In the genomic region with DNA sequence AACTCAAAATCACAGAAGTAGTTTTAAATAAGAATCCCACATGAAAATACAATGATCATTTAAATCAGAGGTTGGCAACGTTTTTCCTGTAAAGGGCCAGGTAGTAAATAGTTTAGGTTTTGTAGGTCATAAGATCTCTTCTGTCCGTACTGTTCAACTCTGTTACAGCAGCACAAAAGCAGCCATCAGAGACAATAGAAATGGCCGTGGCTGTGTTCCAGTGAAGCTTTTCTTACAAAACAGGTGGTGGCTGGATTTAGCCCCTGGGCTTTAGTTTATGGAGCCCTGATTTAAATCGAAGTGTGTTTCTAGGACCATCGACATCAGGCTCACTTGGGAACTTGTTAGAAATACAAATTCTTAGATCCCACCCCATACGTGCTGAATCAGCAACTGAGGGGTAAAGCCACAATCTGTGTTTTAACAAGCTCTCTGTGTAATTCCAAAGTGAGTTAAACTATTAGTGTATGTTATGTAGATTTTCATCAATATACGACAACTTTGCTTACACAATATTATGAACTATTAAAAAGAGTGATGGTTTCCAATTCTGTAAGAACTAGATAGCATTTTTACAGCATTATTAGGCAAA, we compare ENCODE assay signal across 1 cellular context.
TF ChIP-seq lines count a peak whose summit lies in the region.

No MANE protein-coding gene starts in this region.

TF ChIP-seq in HepG2, 621 proteins besides CTCF, POLR2A, EP300 and RAD21 (continued from another document):
- TF ChIP-seq, protein P1, sequence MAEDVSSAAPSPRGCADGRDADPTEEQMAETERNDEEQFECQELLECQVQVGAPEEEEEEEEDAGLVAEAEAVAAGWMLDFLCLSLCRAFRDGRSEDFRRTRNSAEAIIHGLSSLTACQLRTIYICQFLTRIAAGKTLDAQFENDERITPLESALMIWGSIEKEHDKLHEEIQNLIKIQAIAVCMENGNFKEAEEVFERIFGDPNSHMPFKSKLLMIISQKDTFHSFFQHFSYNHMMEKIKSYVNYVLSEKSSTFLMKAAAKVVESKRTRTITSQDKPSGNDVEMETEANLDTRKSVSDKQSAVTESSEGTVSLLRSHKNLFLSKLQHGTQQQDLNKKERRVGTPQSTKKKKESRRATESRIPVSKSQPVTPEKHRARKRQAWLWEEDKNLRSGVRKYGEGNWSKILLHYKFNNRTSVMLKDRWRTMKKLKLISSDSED (CRISPR knock-in tag; IDR thresholded peaks at IDR 0.05): no peak
- TF ChIP-seq ZFYVE20 (CRISPR knock-in tag; IDR thresholded peaks at IDR 0.05; ENCODE audit: borderline replicate concordance, low read depth) (no peak), HNRNPLL (IDR thresholded peaks at IDR 0.05; ENCODE audit: low read depth, low read length, poor library complexity, severe bottlenecking) (no peak), MAFF (IDR thresholded peaks at IDR 0.05; ENCODE audit: low read depth, low read length) (peak; percentile 23; the same call in 1 of the 2 replicates), ATF7-NPFF (CRISPR knock-in tag; IDR thresholded peaks at IDR 0.05; ENCODE audit: low read depth) (no peak), ZNF660 (CRISPR knock-in tag; IDR thresholded peaks at IDR 0.05; ENCODE audit: borderline replicate concordance, low read depth) (no peak), FOSL1 (CRISPR knock-in tag; IDR thresholded peaks at IDR 0.05; ENCODE audit: borderline replicate concordance) (no peak), ZBTB7B (CRISPR knock-in tag; IDR thresholded peaks at IDR 0.05) (no peak), MAFK (conservative IDR thresholded peaks at IDR 0.05 in 1 of 2, IDR thresholded peaks at IDR 0.05 in 1 of 2; ENCODE audit: low read length in 2 of 2) (peak; percentile 46 to 70; a peak in 3 of 4 replicates)
- TF ChIP-seq, protein P2, sequence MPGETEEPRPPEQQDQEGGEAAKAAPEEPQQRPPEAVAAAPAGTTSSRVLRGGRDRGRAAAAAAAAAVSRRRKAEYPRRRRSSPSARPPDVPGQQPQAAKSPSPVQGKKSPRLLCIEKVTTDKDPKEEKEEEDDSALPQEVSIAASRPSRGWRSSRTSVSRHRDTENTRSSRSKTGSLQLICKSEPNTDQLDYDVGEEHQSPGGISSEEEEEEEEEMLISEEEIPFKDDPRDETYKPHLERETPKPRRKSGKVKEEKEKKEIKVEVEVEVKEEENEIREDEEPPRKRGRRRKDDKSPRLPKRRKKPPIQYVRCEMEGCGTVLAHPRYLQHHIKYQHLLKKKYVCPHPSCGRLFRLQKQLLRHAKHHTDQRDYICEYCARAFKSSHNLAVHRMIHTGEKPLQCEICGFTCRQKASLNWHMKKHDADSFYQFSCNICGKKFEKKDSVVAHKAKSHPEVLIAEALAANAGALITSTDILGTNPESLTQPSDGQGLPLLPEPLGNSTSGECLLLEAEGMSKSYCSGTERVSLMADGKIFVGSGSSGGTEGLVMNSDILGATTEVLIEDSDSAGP (CRISPR knock-in tag; IDR thresholded peaks at IDR 0.05; ENCODE audit: borderline replicate concordance): no peak
- TF ChIP-seq, protein P3, sequence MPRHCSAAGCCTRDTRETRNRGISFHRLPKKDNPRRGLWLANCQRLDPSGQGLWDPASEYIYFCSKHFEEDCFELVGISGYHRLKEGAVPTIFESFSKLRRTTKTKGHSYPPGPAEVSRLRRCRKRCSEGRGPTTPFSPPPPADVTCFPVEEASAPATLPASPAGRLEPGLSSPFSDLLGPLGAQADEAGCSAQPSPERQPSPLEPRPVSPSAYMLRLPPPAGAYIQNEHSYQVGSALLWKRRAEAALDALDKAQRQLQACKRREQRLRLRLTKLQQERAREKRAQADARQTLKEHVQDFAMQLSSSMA (CRISPR knock-in tag; IDR thresholded peaks at IDR 0.05): no peak
